Comparison of ENCODE assay signal across 35 cellular contexts in genomic region chr17:39899215-39899614, GRCh38. TPM values are rescaled to one million over a fixed set of nuclear protein-coding genes. Genes with fewer than 3 reads are reported as not detected.
"Had no signal": no experiment of that assay in that cellular context is flagged by ENCODE, and none has a peak within 500 bp of the region (broad histone marks: within the 10 kb centered on the region; RNA-seq: fewer than 3 reads in every experiment).

No MANE protein-coding gene starts in this region.

- FAIRE-seq: kidney, small intestine had no signal

- H3K4me3 Mint-ChIP-seq: activated naive CD8-positive, alpha-beta T cell; activated T-cell treated with anti-CD3 and anti-CD28 coated beads, Interleukin-2, amount 50 U/mL, for 72 hours; brain; effector memory CD8-positive, alpha-beta T cell; immature natural killer cell; natural killer cell; neural progenitor cell; stimulated activated naive B cell treated with anti-CD40 and anti-IgM and Interleukin-4, amounts not matched to agents 10 μg/mL and 1 μg/mL and 100 μg/mL, for 72 hours had no signal

- H3K27me3 Mint-ChIP-seq: activated naive CD8-positive, alpha-beta T cell; brain; effector memory CD8-positive, alpha-beta T cell; stimulated activated naive B cell treated with anti-CD40 and anti-IgM and Interleukin-4, amounts not matched to agents 10 μg/mL and 1 μg/mL and 100 μg/mL, for 72 hours had no signal

- H3K27ac Mint-ChIP-seq: activated naive CD8-positive, alpha-beta T cell; activated T-cell treated with anti-CD3 and anti-CD28 coated beads, Interleukin-2, amount 50 U/mL, for 72 hours; brain; immature natural killer cell; natural killer cell; neural progenitor cell; stimulated activated naive B cell treated with anti-CD40 and anti-IgM and Interleukin-4, amounts not matched to agents 10 μg/mL and 1 μg/mL and 100 μg/mL, for 72 hours had no signal

- H3K36me3 Mint-ChIP-seq: natural killer cell, neural progenitor cell had no signal

- H3K27me3 ChIP-seq: ascending aorta, esophagus muscularis mucosa, heart left ventricle, neural progenitor cell, sigmoid colon, tibial nerve had no signal

- H3K36me3 ChIP-seq: ascending aorta, lower lobe of right lung, neural progenitor cell had no signal

- H3K4me3 ChIP-seq: ascending aorta, coronary artery, esophagus muscularis mucosa, heart left ventricle, lower lobe of right lung, neural progenitor cell, psoas muscle, sigmoid colon, tibial nerve had no signal

- H3K9me3 Mint-ChIP-seq: activated T-cell treated with anti-CD3 and anti-CD28 coated beads, Interleukin-2, amount 50 U/mL, for 72 hours; brain; effector memory CD8-positive, alpha-beta T cell; immature natural killer cell; natural killer cell; neural progenitor cell; stimulated activated naive B cell treated with anti-CD40 and anti-IgM and Interleukin-4, amounts not matched to agents 10 μg/mL and 1 μg/mL and 100 μg/mL, for 72 hours had no signal

- DNase-seq: activated CD4-positive, alpha-beta T cell treated with anti-CD3 and anti-CD28 coated beads for 4 hours; activated CD4-positive, alpha-beta T cell treated with anti-CD3 and anti-CD28 coated beads, Interleukin-2, amount 50 U/mL, for 4 hours; activated CD4-positive, CD25-positive, alpha-beta regulatory T cell; activated naive CD4-positive, alpha-beta T cell; activated T-cell treated with anti-CD3 and anti-CD28 coated beads for 4 hours; activated T-cell treated with anti-CD3 and anti-CD28 coated beads, Interleukin-2, amount 50 U/mL, for 72 hours; effector memory CD8-positive, alpha-beta T cell; foreskin keratinocyte; heart left ventricle; hypothalamus; immature natural killer cell; kidney; lower lobe of right lung; mesenchymal stem cell; natural killer cell; occipital lobe; psoas muscle; sigmoid colon; small intestine; stimulated activated CD4-positive, alpha-beta T cell treated with anti-CD3 and anti-CD28 coated beads, Interleukin-4, amount 100 ng/mL, for 4 hours; stimulated activated CD8-positive, alpha-beta memory T cell treated with anti-CD3 and anti-CD28 coated beads, Interleukin-4, amount 100 ng/mL, for 48 hours; stimulated activated naive B cell treated with anti-CD40 and anti-IgM and Interleukin-4, amounts not matched to agents 10 μg/mL and 1 μg/mL and 100 μg/mL, for 72 hours had no signal

- H3K4me1 Mint-ChIP-seq: brain, neural progenitor cell had no signal

RNA-seq across cellular contexts. Expression of gene LRRC3C, which starts 28.3 kb away (rescaled TPM):
- total RNA-seq: activated T-cell treated with anti-CD3 and anti-CD28 coated beads, Interleukin-2, amount 50 U/mL, for 72 hours; ascending aorta; cardiac septum; cerebellum; esophagus muscularis mucosa; foreskin keratinocyte; heart left ventricle; kidney; lower lobe of right lung; mononuclear cell; natural killer cell; occipital lobe; psoas muscle; sigmoid colon; T-helper 2 cell treated with Interferon-gamma antibody and Interleukin-4, amounts not matched to agents 100 ng/mL and 5 ng/mL, for 36 hours; temporal lobe; tibial nerve; urinary bladder had no signal

RNA-seq across cellular contexts. Expression of gene ZPBP2, which starts 31.2 kb away (rescaled TPM):
- total RNA-seq: ascending aorta; cardiac septum; cerebellum; esophagus muscularis mucosa; foreskin keratinocyte; heart left ventricle; kidney; lower lobe of right lung; mononuclear cell; natural killer cell; occipital lobe; psoas muscle; sigmoid colon; T-helper 2 cell treated with Interferon-gamma antibody and Interleukin-4, amounts not matched to agents 100 ng/mL and 5 ng/mL, for 36 hours; temporal lobe; tibial nerve; urinary bladder had no signal

RNA-seq across cellular contexts. Expression of gene IKZF3, which starts 35.1 kb away (rescaled TPM):
- total RNA-seq: cerebellum had no signal
